ENCODE assay signal across 8 cellular contexts in the genomic region with DNA sequence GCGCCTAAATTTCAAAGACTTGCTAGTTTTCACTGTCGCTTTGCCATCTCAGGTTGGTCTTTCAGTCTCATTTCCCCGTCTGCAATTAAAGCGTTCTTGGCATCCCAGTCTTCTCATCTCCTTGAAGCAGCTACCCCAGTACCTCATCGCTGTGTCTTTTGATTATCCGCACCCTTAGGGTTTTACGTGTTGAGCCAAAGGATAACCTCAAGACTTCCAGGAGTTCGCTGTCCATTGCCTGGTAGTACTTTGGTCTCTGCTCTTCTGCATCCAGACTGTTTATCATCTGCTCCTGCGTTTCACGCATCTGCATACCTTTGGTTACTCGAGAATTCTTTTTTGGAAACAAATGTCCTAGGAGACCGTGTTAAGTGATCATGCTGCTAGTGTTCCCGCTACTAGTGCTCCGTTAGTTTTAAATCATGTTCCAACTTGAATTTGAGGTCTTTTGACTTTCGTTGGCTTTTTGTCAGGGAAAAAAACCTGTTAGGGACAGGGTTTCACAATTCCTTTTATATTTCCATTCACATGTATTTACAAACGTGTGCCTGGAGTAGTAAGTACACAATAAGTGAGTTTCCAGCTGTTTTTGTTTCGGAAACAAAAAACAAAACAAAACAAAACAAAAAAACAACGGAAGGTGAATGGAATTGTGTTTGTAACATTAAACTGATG. TPM values are rescaled to one million over a fixed set of nuclear protein-coding genes. Genes with fewer than 3 reads are reported as not detected.
DNase-seq lines count a peak whose midpoint lies in the region; ATAC-seq and TF ChIP-seq lines count a peak whose summit lies in the region.

No MANE protein-coding gene starts in this region.

- H3K9me3 ChIP-seq in spleen: no peaks in the 10 kb centered on the region

- H3K4me3 ChIP-seq in astrocyte of the spinal cord (ENCODE audit: low read depth, low read length) (peak overlapping the region; percentile 97), spleen (peak overlapping the region; percentile 60 to 93 (median 78))

- H3K36me3 ChIP-seq in spleen: peaks cover 0 to 33% (median 9%) of the 10 kb centered on the region in 6 donors

- TF ChIP-seq CTCF in GM13976 (IDR thresholded peaks at IDR 0.05; ENCODE audit: borderline replicate concordance, control extremely low read depth, extremely low read depth, insufficient read depth, missing control alignments): no peak
- no peak for TF ChIP-seq CTCF in astrocyte of the spinal cord (IDR thresholded peaks at IDR 0.05; ENCODE audit: low read depth, low read length)
- no peak for TF ChIP-seq CTCF in spleen (IDR thresholded peaks at IDR 0.05 in 8 of 11, conservative IDR thresholded peaks at IDR 0.05 in 3 of 11)

- 15 to 22% (median 16%) methylated on average over 18 of the region's 18 CpGs for WGBS in spleen, 5 donors

- H3K27ac ChIP-seq in spleen: peak overlapping the region in 7 of 8 donors; percentile 80 to 93 (median 89)

- H3K4me1 ChIP-seq in spleen: peaks cover 10 to 67% (median 43%) of the 10 kb centered on the region in 6 donors

- peak; percentile 25 for DNase-seq in GM13976 (ENCODE audit: low spot score)
- DNase-seq in Kasumi-1 (lab: John Stamatoyannopoulos, UW): peak; percentile 24 to 52
- peak; percentile 58 for DNase-seq in astrocyte of the spinal cord (ENCODE audit: low read depth, low spot score)
- DNase-seq in inferior parietal cortex (ENCODE audit: extremely low spot score): peak; percentile 25
- no peak for DNase-seq in spleen
- no peak for DNase-seq in MV-4-11 (lab: John Stamatoyannopoulos, UW)
- no peak for DNase-seq in NCI-H146 (lab: John Stamatoyannopoulos, UW)

- no peak for TF ChIP-seq POLR2A in spleen (IDR thresholded peaks at IDR 0.05)

- intact Hi-C loops in spleen (cut with DNase I; ENCODE audit: low total_unique reads): no loop called here

- in situ Hi-C loops in GM13976 (cut with MboI; ENCODE audit: low sequenced_read_pairs, unreplicated experiment): no loop called here
- in situ Hi-C loops in astrocyte of the spinal cord (cut with HindIII; ENCODE audit: low sequenced_read_pairs): no loop called here

- no peak for ATAC-seq in GM21390 (IDR thresholded peaks at IDR 0.05; ENCODE audit: unreplicated experiment)

- no peaks in the 10 kb centered on the region for H3K27me3 ChIP-seq in spleen (replicated peaks in 1 of 7)

RNA-seq across cellular contexts. Expression of a gene that starts 0.9 kb away (rescaled TPM):
- total RNA-seq in spleen: 10 to 100 TPM; 43.2 to 65.7 (median 54.8) TPM
- polyA plus RNA-seq in spleen: 10 to 100 TPM in 1 of 3 donors, 1 to 10 TPM in 2; 7.4 to 11.8 (median 7.7) TPM

RNA-seq across cellular contexts. Expression of a gene that starts 10.4 kb away (rescaled TPM):
- 10 to 100 TPM in 2 of 7 donors, 1 to 10 TPM in 5; 7.3 to 10.9 (median 9.4) TPM for total RNA-seq in spleen
- 1 to 10 TPM; 5.1 to 5.4 (median 5.2) TPM for polyA plus RNA-seq in spleen

RNA-seq across cellular contexts. Expression of a gene that starts 28.6 kb away (rescaled TPM):
- 10 to 100 TPM in 6 of 7 donors, 1 to 10 TPM in 1; 7.5 to 16.8 (median 11.8) TPM for total RNA-seq in spleen
- 1 to 10 TPM; 4.9 to 6.3 (median 5.0) TPM for polyA plus RNA-seq in spleen

RNA-seq across cellular contexts. Expression of a gene that starts 36.5 kb away (rescaled TPM):
- total RNA-seq in spleen: 10 to 100 TPM; 58.3 to 78.7 (median 64.8) TPM
- 10 to 100 TPM in 1 of 3 donors, 1 to 10 TPM in 2; 8.3 to 13.7 (median 9.6) TPM for polyA plus RNA-seq in spleen

Comparison
In these comparisons a context has a peak if more than half of its experiments do, and no peak if none do; other contexts are left out.
1. DNase-seq: peak in GM13976 (single experiment), Kasumi-1 (2 of 2), astrocyte of the spinal cord (single experiment) and inferior parietal cortex (single experiment); none in spleen (single experiment), MV-4-11 (single experiment) and NCI-H146 (single experiment).